8 cellular contexts compared by ENCODE assay signal in the genomic region with DNA sequence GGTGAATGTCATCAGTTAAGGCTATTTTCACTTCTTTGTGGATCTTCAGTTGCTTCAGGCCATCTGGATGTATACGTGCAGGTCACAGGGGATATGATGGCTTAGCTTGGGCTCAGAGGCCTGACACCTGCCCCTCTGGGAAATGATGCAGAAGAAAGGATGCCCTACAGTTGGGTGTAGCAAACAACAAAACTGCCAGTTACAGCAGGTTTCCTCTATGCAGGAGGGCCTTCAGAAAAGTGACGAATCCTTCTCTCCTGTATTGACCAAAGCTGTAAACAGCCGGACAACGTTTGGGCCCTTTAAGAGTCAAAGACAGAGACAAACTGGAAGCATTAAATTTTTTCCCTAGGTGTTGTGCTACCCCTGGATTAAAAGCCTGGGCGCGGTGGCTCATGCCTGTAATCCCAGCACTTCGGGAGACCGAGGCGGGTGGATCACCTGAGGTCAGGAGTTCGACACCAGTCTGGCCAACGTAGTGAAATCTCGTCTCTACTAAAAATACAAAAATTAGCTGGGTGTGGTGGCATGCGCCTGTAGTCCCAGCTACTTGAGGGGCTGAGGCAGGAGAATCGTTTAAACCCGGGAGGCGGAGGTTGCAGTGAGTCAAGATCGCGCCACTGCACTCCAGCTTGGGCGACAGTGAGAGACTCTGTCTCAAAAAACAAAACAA. TPM values are rescaled to one million over a fixed set of nuclear protein-coding genes. Genes with fewer than 3 reads are reported as not detected.
DNase-seq lines count a peak whose midpoint lies in the region; ATAC-seq and TF ChIP-seq lines count a peak whose summit lies in the region.
"Not testable (repeated sequence)": the region's sequence is repeated elsewhere in the genome, so short reads cannot be mapped to it uniquely, and the experiment has no call there.

No MANE protein-coding gene starts in this region.

- not testable (repeated sequence) for TF ChIP-seq CTCF in Caco-2 (IDR thresholded peaks at IDR 0.05; ENCODE audit: insufficient read depth in 1 of 2, low read depth in 1 of 2, low read length in 1 of 2, severe bottlenecking in 1 of 2, unreplicated experiment in 1 of 2); KMS-11 (conservative IDR thresholded peaks at IDR 0.05; ENCODE audit: low read depth, low read length); neutrophil (IDR thresholded peaks at IDR 0.05); testis (IDR thresholded peaks at IDR 0.05)

- H3K27ac ChIP-seq in KMS-11 (peak overlapping the region; percentile 83), angular gyrus (ENCODE audit: low read depth, low read length) (peak overlapping the region; percentile 75), epithelial cell of prostate (peak overlapping the region; percentile 87), neutrophil (peak overlapping the region; percentile 83), testis (peak overlapping the region; percentile 92 to 96)

- peak overlapping the region; percentile 95 for H3K4me3 Mint-ChIP-seq in Caco-2 (ENCODE audit: unreplicated experiment)
- H3K4me3 Mint-ChIP-seq in T-helper 1 cell treated with Interleukin-12 subunit alpha and Interleukin-12 subunit beta and Interleukin-4 antibody, amounts not matched to agents 30 μg/mL and 1 μg/mL, for 36 hours = peak overlapping the region; percentile 99

- H3K4me3 ChIP-seq in Caco-2 (ENCODE audit: low read depth, low read length) (peak overlapping the region; percentile 26), neutrophil (ENCODE audit: low read depth in 1 of 2, low read length in 1 of 2) (peak overlapping the region; percentile 98), testis (peak overlapping the region; percentile 85 to 99)
- H3K4me3 ChIP-seq in KMS-11 (IDR thresholded peaks at IDR 0.05; ENCODE audit: insufficient read depth, low read depth, low read length) = not testable (repeated sequence)

- not testable (repeated sequence) for H3K27me3 Mint-ChIP-seq in Caco-2 (ENCODE audit: insufficient read depth, unreplicated experiment); T-helper 1 cell treated with Interleukin-12 subunit alpha and Interleukin-12 subunit beta and Interleukin-4 antibody, amounts not matched to agents 30 μg/mL and 1 μg/mL, for 36 hours (ENCODE audit: low read depth)

- H3K4me2 ChIP-seq in KMS-11 = peak overlapping the region; percentile 80

- 29 to 30% methylated on average over 19 of the region's 19 CpGs for WGBS in testis, 2 donors

- H3K9me3 ChIP-seq in Caco-2, neutrophil, testis: not testable (repeated sequence)

- POLR2A ChIA-PET in Caco-2 (lab: Charles Lee) = interaction anchor here (0.7 to 1.5 kb wide), 4 partner anchors 9 to 588 kb away, joined by 3 to 10 read pairs (median 6); partner anchors contain the start of genes CHP1, EXD1, NUSAP1 and OIP5

- not testable (repeated sequence) for TF ChIP-seq POLR2A in testis (IDR thresholded peaks at IDR 0.05)

- H3K36me3 ChIP-seq in Caco-2 (ENCODE audit: control insufficient read depth, insufficient read depth, low read length); testis (ENCODE audit: low read depth, missing control alignments): not testable (repeated sequence)
- peaks cover 17% of the 10 kb centered on the region; the same call in 1 of the 2 replicates for H3K36me3 ChIP-seq in KMS-11 (ENCODE audit: insufficient read depth)
- peaks cover 55% of the 10 kb centered on the region for H3K36me3 ChIP-seq in neutrophil

- CTCF ChIA-PET in Caco-2 (lab: Charles Lee) = not testable (repeated sequence)

- peak overlapping the region; percentile 97 for H3K27ac Mint-ChIP-seq in Caco-2 (ENCODE audit: unreplicated experiment)
- peak overlapping the region; percentile 94 for H3K27ac Mint-ChIP-seq in T-helper 1 cell treated with Interleukin-12 subunit alpha and Interleukin-12 subunit beta and Interleukin-4 antibody, amounts not matched to agents 30 μg/mL and 1 μg/mL, for 36 hours

- TSS peak; percentile 98 for BruUV-seq in Caco-2 (replicated peaks; lab: Mats Ljungman, UMichigan)

- H3K27me3 ChIP-seq in Caco-2 (replicated peaks; ENCODE audit: control insufficient read depth, insufficient read depth, low read length); KMS-11 (ENCODE audit: insufficient read depth, low read depth); neutrophil; testis: not testable (repeated sequence)

- H2AFZ ChIP-seq in KMS-11 (ENCODE audit: low read depth) = peak overlapping the region; percentile 96

- H3K9me3 Mint-ChIP-seq in Caco-2 (ENCODE audit: unreplicated experiment); T-helper 1 cell treated with Interleukin-12 subunit alpha and Interleukin-12 subunit beta and Interleukin-4 antibody, amounts not matched to agents 30 μg/mL and 1 μg/mL, for 36 hours: not testable (repeated sequence)

- DNase-seq in Caco-2; epithelial cell of prostate (ENCODE audit: low read depth, low spot score); testis: not testable (repeated sequence)
- peak; percentile 49 for DNase-seq in left lobe of liver (ENCODE audit: low spot score)

- intact Hi-C loops in Caco-2 (cut with micrococcal nuclease; ENCODE audit: unreplicated experiment) = loop anchor here (2.0 kb wide), 1 partner anchor 52 kb away; the partner anchor contains the start of genes CHP1 and EXD1
- intact Hi-C loops in testis (cut with DNase I; ENCODE audit: low total_unique reads) = not testable (repeated sequence)

- H3K79me2 ChIP-seq in KMS-11 (ENCODE audit: insufficient read depth, low read depth) = peaks cover 35% of the 10 kb centered on the region

- H3K9ac ChIP-seq in KMS-11 = peak overlapping the region; percentile 70

- ATAC-seq in left lobe of liver = peak; percentile 7

- peaks cover 75% of the 10 kb centered on the region for H3K36me3 Mint-ChIP-seq in Caco-2 (ENCODE audit: insufficient read depth, unreplicated experiment)
- H3K36me3 Mint-ChIP-seq in T-helper 1 cell treated with Interleukin-12 subunit alpha and Interleukin-12 subunit beta and Interleukin-4 antibody, amounts not matched to agents 30 μg/mL and 1 μg/mL, for 36 hours (ENCODE audit: low read depth) = peaks cover 48% of the 10 kb centered on the region

- not testable (repeated sequence) for H4K20me1 ChIP-seq in KMS-11 (ENCODE audit: insufficient read depth)

- H3K4me1 Mint-ChIP-seq in Caco-2 (ENCODE audit: low read depth, unreplicated experiment) = peaks cover 14% of the 10 kb centered on the region
- peaks cover 34% of the 10 kb centered on the region for H3K4me1 Mint-ChIP-seq in T-helper 1 cell treated with Interleukin-12 subunit alpha and Interleukin-12 subunit beta and Interleukin-4 antibody, amounts not matched to agents 30 μg/mL and 1 μg/mL, for 36 hours (ENCODE audit: low read depth)

- H3K4me1 ChIP-seq in Caco-2 (peaks cover 11% of the 10 kb centered on the region; the same call in 1 of the 2 replicates), KMS-11 (ENCODE audit: low read depth, poor library complexity, severe bottlenecking) (peaks cover 38% of the 10 kb centered on the region), neutrophil (ENCODE audit: control insufficient read depth in 1 of 2, insufficient read depth in 1 of 2, low read depth in 1 of 2, low read length in 1 of 2) (peaks cover 19 to 25% of the 10 kb centered on the region in 2 experiments)
- not testable (repeated sequence) for H3K4me1 ChIP-seq in testis

RNA-seq across cellular contexts. Expression of gene OIP5, which starts 49.3 kb away (rescaled TPM):
- total RNA-seq in Caco-2 (2022) (23.4 and 26.4 TPM in 2 replicates), left lobe of liver (0.38 TPM), testis (10 to 100 TPM; 21.2 to 22.1 TPM)
- 44.8 TPM for polyA plus RNA-seq in testis (ENCODE audit: insufficient read depth, low read depth, low replicate concordance)

RNA-seq across cellular contexts. Expression of gene NUSAP1, which starts 49.6 kb away (rescaled TPM):
- total RNA-seq in Caco-2 (2022) (106 and 110 TPM in 2 replicates), left lobe of liver (3.3 TPM), testis (10 to 100 TPM; 19.5 to 20.2 TPM)
- 40.2 TPM for polyA plus RNA-seq in testis (ENCODE audit: insufficient read depth, low read depth, low replicate concordance)

RNA-seq across cellular contexts. Expression of gene CHP1, which starts 52.0 kb away (rescaled TPM):
- total RNA-seq in Caco-2 (2022) = 129 and 139 TPM in 2 replicates
- 176 TPM for total RNA-seq in left lobe of liver
- 10 to 100 TPM; 61.9 to 72.7 TPM for total RNA-seq in testis
- 36.6 TPM for polyA plus RNA-seq in testis (ENCODE audit: insufficient read depth, low read depth, low replicate concordance)

RNA-seq across cellular contexts. Expression of gene EXD1, which starts 52.6 kb away (rescaled TPM):
- not detected in 2 replicates for total RNA-seq in Caco-2 (2022)
- not detected for total RNA-seq in left lobe of liver
- total RNA-seq in testis = 10 to 100 TPM; 20.7 to 42.9 TPM
- polyA plus RNA-seq in testis (ENCODE audit: insufficient read depth, low read depth, low replicate concordance) = 47.0 TPM

Comparison
In these comparisons a context has a peak if more than half of its experiments do, and no peak if none do; other contexts are left out.
1. RNA of gene OIP5, which starts 49.3 kb away (total RNA-seq): 23.4 to 26.4 TPM in Caco-2 and 21.2 to 22.1 TPM in testis; 0.38 TPM in left lobe of liver (single experiment); every median in the first group is over 10 times any median in the second.
2. Peak in every context shown above with its lines, with median percentiles within 50 percentile points of each other: H3K27ac ChIP-seq.